9 cellular contexts compared by ENCODE assay signal in the genomic region with DNA sequence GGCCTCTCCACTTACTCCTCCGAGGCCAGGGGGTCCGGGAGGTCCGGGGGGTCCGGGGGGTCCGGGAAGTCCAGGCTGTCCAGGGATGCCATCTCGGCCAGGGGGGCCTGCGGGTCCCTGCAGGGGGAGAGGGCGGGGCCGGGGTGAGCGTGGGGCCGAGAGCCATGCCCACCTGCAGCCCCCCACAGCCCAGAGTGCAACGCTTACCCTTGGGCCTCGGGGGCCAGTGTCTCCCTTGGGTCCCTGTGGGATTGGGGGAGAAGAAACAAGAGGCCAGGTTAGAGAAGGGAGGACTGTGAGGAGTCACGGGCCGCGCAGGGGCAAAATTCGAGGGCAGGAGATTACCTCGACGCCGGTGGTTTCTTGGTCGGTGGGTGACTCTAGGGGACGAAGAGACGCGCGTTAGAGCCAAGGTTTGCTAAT. TPM values are rescaled to one million over a fixed set of nuclear protein-coding genes. Genes with fewer than 3 reads are reported as not detected.
DNase-seq lines count a peak whose midpoint lies in the region; ATAC-seq and TF ChIP-seq lines count a peak whose summit lies in the region.
"Had no signal": no experiment of that assay in that cellular context is flagged by ENCODE, and none has a peak within 500 bp of the region (broad histone marks: within the 10 kb centered on the region; RNA-seq: fewer than 3 reads in every experiment).

No MANE protein-coding gene starts in this region.

- H3K9me3 ChIP-seq in Panc1 (ENCODE audit: control insufficient read depth, insufficient read depth, low read depth, low read length) (no peaks in the 10 kb centered on the region), ovary (no peaks in the 10 kb centered on the region)

- H3K4me1 ChIP-seq in Panc1 (ENCODE audit: control insufficient read depth, insufficient read depth, low read length): peaks cover 11% of the 10 kb centered on the region
- H3K4me1 ChIP-seq in ovary (ENCODE audit: insufficient read depth): peaks cover 13% of the 10 kb centered on the region

- WGBS in ovary, 3 donors: 5 to 16% (median 7%) methylated on average over 25 of the region's 25 CpGs

- TF ChIP-seq EP300 in ovary (IDR thresholded peaks at IDR 0.05): no peak

- intact Hi-C loops in Panc1 (cut with micrococcal nuclease; ENCODE audit: unreplicated experiment) (no loop called here), ovary (cut with DNase I) (loop anchor here in 1 of 4 donors (2.0 kb wide), 1 partner anchor 14 kb away; no protein-coding TSS in a partner anchor)

- ATAC-seq in Panc1 (no peak), HG02884 (IDR thresholded peaks at IDR 0.05; ENCODE audit: unreplicated experiment) (no peak)

- in situ Hi-C loops in Panc1 (cut with HindIII; ENCODE audit: low pct_unique_long_range_greater_than_20kb, low sequenced_read_pairs): no loop called here

- DNase-seq in AG10803 (ENCODE audit: low read depth) (peak; percentile 48), Panc1 (ENCODE audit: low read depth, low spot score) (no peak), fibroblast of peridontal ligament (ENCODE audit: extremely low read depth) (peak; percentile 30), ovary (peak in 2 of 5 donors; percentile 65 to 68), GM03348 (ENCODE audit: low spot score) (no peak), NCI-H1436 treated with DMSO at 0.1 percent for 48 hours (lab: John Stamatoyannopoulos, UW) (no peak)
- no peak for DNase-seq in stimulated activated CD4-positive, alpha-beta T cell treated with anti-CD3 and anti-CD28 coated beads, Interleukin-2, amount 100 ng/mL, for 48 hours
- DNase-seq: DMS 273 treated with DMSO at 0.1 percent for 48 hours had no signal

- H3K27me3 ChIP-seq in Panc1 (ENCODE audit: control insufficient read depth, insufficient read depth, low read length): peaks cover 6% of the 10 kb centered on the region; the same call in 1 of the 2 replicates
- H3K27me3 ChIP-seq in ovary: no peaks in the 10 kb centered on the region

- no peak overlapping the region for H3K27ac ChIP-seq in Panc1 (ENCODE audit: low read length)
- peak overlapping the region; percentile 64 to 69 for H3K27ac ChIP-seq in ovary

- no peak for TF ChIP-seq POLR2A in ovary (IDR thresholded peaks at IDR 0.05)

- H3K4me3 ChIP-seq in AG10803 (ENCODE audit: low read length) (peak overlapping the region; percentile 100), Panc1 (ENCODE audit: low read depth in 2 of 2, low read length in 2 of 2) (peak overlapping the region; percentile 54 to 75; a peak in 3 of 4 replicates), ovary (peak overlapping the region; percentile 70)

- H3K36me3 ChIP-seq in Panc1 (ENCODE audit: control insufficient read depth, insufficient read depth, low read length): no peaks in the 10 kb centered on the region
- no peaks in the 10 kb centered on the region for H3K36me3 ChIP-seq in ovary

- POLR2A ChIA-PET in Panc1 (lab: Charles Lee): no interaction called here

- BruUV-seq in Panc1 (replicated peaks; lab: Mats Ljungman, UMichigan): no TSS peak

- CTCF ChIA-PET in Panc1 (lab: Charles Lee): interaction anchor here (1.0 to 2.1 kb wide), 7 partner anchors 22 to 352 kb away, joined by 3 to 35 read pairs (median 12); a partner anchor contains a TSS

- TF ChIP-seq CTCF in AG10803 (conservative IDR thresholded peaks at IDR 0.05; ENCODE audit: low read length) (no peak), Panc1 (IDR thresholded peaks at IDR 0.05) (no peak), ovary (IDR thresholded peaks at IDR 0.05) (no peak)

RNA-seq across cellular contexts. Expression of a gene that starts 2.2 kb away (rescaled TPM):
- 52.7 TPM for total RNA-seq in Panc1 (2021; ENCODE audit: unreplicated experiment)
- polyA plus RNA-seq in Panc1 (2012; ENCODE audit: insufficient read length): 67.6 TPM
- total RNA-seq in ovary: 1,000 to 10,000 TPM in 1 of 7 donors, 100 to 1,000 TPM in 5, 10 to 100 TPM in 1; 71.2 to 1,087 (median 550) TPM
- polyA plus RNA-seq in ovary: 100 to 1,000 TPM; 260 to 321 TPM

RNA-seq across cellular contexts. Expression of a gene that starts 33.4 kb away (rescaled TPM):
- total RNA-seq in Panc1 (2021; ENCODE audit: unreplicated experiment): not detected
- not detected for polyA plus RNA-seq in Panc1 (2012; ENCODE audit: insufficient read length)
- total RNA-seq in ovary: 1 to 10 TPM in 5 of 7 donors, under 1 TPM in 2; 0.48 to 3.4 (median 1.2) TPM
- polyA plus RNA-seq in ovary: 1 to 10 TPM; 2.2 to 3.4 TPM

RNA-seq across cellular contexts. Expression of a gene that starts 48.7 kb away (rescaled TPM):
- 114 TPM for total RNA-seq in Panc1 (2021; ENCODE audit: unreplicated experiment)
- 149 TPM for polyA plus RNA-seq in Panc1 (2012; ENCODE audit: insufficient read length)
- total RNA-seq in ovary: 100 to 1,000 TPM in 1 of 7 donors, 10 to 100 TPM in 6; 14.8 to 109 (median 75.4) TPM
- polyA plus RNA-seq in ovary: 10 to 100 TPM; 17.8 to 33.0 TPM

Comparison
In these comparisons a context has a peak if more than half of its experiments do, and no peak if none do; other contexts are left out.
1. DNase-seq: peak in AG10803 (single experiment) and fibroblast of peridontal ligament (single experiment); none in Panc1 (single experiment), GM03348 (single experiment), NCI-H1436 treated with DMSO at 0.1 percent for 48 hours (single experiment) and stimulated activated CD4-positive, alpha-beta T cell treated with anti-CD3 and anti-CD28 coated beads, Interleukin-2, amount 100 ng/mL, for 48 hours (0 of 2).
2. Peak in every context shown above with its lines, with median percentiles within 50 percentile points of each other: H3K4me3 ChIP-seq.